In the genomic region with DNA sequence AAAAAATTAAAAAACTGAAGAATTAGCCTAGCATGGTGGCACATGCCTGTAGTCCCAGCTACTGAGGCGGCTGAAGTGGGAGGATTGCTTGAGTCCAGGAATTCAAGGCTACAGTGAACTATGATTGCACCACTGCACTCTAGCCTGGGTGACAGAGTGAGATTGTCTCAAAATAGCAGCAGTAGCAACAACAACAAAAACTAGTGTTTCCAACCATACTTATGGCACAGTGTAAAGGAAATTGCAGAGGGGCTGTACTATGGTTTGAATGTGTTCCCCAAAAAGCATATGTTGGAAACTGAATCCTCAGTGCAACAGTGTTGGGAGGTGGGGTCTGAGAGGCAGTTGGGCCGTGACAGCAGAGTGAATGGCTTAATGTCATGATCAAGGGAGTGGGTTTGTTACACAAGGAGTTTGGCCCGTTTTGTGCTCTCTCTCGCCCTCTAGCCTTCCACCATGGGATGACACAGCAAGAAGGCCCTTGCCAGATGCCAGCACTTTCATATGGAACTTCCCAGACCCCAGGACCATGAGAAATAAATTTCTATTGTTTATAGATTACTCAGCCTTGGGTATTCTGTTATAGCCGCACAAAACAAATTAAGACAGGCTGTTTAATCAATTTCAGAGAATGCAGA, we compare ENCODE assay signal across 1 cellular context.
TF ChIP-seq lines count a peak whose summit lies in the region.

No MANE protein-coding gene starts in this region.

TF ChIP-seq in HCT116, 20 proteins besides CTCF, POLR2A, EP300 and RAD21:
- TF ChIP-seq ZNF274 (IDR thresholded peaks at IDR 0.05; ENCODE audit: low read depth, low read length) (no peak), TCF7L2 (IDR thresholded peaks at IDR 0.05; ENCODE audit: borderline replicate concordance, extremely low read depth, insufficient read depth, insufficient read length) (no peak), ZFX (IDR thresholded peaks at IDR 0.05) (no peak), SIN3A (IDR thresholded peaks at IDR 0.05; ENCODE audit: low read depth) (no peak), YY1 (IDR thresholded peaks at IDR 0.05; ENCODE audit: extremely low read depth, insufficient replicate concordance, low read depth, low read length) (no peak), EZH2 (IDR thresholded peaks at IDR 0.05) (no peak), POLR2AphosphoS5 (IDR thresholded peaks at IDR 0.05; ENCODE audit: low read depth, low read length) (no peak), JUND (IDR thresholded peaks at IDR 0.05) (no peak), EGR1 (IDR thresholded peaks at IDR 0.05; ENCODE audit: low read depth) (no peak), SP1 (IDR thresholded peaks at IDR 0.05; ENCODE audit: low read depth) (no peak), CBX3 (IDR thresholded peaks at IDR 0.05; ENCODE audit: low read depth) (no peak), EZH2phosphoT487 (IDR thresholded peaks at IDR 0.05; ENCODE audit: borderline replicate concordance) (no peak), ELF1 (IDR thresholded peaks at IDR 0.05; ENCODE audit: borderline replicate concordance, low read depth) (no peak), CEBPB (IDR thresholded peaks at IDR 0.05; ENCODE audit: low read depth) (no peak), SRF (IDR thresholded peaks at IDR 0.05; ENCODE audit: low read depth) (no peak)
- TF ChIP-seq, protein P1, sequence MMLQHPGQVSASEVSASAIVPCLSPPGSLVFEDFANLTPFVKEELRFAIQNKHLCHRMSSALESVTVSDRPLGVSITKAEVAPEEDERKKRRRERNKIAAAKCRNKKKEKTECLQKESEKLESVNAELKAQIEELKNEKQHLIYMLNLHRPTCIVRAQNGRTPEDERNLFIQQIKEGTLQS (IDR thresholded peaks at IDR 0.05) = no peak
- TF ChIP-seq, protein P2, sequence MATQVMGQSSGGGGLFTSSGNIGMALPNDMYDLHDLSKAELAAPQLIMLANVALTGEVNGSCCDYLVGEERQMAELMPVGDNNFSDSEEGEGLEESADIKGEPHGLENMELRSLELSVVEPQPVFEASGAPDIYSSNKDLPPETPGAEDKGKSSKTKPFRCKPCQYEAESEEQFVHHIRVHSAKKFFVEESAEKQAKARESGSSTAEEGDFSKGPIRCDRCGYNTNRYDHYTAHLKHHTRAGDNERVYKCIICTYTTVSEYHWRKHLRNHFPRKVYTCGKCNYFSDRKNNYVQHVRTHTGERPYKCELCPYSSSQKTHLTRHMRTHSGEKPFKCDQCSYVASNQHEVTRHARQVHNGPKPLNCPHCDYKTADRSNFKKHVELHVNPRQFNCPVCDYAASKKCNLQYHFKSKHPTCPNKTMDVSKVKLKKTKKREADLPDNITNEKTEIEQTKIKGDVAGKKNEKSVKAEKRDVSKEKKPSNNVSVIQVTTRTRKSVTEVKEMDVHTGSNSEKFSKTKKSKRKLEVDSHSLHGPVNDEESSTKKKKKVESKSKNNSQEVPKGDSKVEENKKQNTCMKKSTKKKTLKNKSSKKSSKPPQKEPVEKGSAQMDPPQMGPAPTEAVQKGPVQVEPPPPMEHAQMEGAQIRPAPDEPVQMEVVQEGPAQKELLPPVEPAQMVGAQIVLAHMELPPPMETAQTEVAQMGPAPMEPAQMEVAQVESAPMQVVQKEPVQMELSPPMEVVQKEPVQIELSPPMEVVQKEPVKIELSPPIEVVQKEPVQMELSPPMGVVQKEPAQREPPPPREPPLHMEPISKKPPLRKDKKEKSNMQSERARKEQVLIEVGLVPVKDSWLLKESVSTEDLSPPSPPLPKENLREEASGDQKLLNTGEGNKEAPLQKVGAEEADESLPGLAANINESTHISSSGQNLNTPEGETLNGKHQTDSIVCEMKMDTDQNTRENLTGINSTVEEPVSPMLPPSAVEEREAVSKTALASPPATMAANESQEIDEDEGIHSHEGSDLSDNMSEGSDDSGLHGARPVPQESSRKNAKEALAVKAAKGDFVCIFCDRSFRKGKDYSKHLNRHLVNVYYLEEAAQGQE (IDR thresholded peaks at IDR 0.05; ENCODE audit: low read depth) = no peak
TF ChIP-seq in HCT116: peak in this region for 0.
